Comparison of ENCODE assay signal across 2 cellular contexts in the genomic region with DNA sequence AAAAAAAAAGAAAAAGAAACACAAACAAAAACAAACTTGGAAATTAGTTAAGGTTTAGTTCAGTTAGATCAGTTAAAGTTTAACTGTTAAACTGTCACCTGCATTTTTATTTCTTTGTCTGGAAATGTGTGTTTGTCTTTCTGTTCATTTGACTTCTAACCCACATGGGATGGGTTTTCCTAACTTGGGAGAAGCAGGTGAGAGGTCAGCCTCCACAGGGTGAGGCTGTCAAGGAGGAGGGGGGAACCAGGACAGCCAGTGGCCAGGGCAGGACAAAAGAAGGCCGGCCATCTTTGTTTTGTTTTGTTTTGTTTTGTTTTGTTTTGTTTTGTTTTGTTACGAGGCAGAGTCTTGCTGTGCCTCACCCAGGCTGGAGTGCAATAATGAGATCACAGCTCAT.
A peak's percentile ranks its signal among the peaks of the same experiment; 100 is the strongest.
TF ChIP-seq lines count a peak whose summit lies in the region.

No MANE protein-coding gene starts in this region.

TF ChIP-seq in GM12878, 131 proteins besides CTCF, POLR2A, EP300 and RAD21:
- TF ChIP-seq YY1 (IDR thresholded peaks at IDR 0.05; ENCODE audit: low read depth, low read length) = 0 out of 2 replicates have a peak, but pooled peaks have one; percentile 15
- no peak for TF ChIP-seq CBX3 (IDR thresholded peaks at IDR 0.05; ENCODE audit: borderline replicate concordance, low read depth)
TF ChIP-seq in GM12878: peak in this region for 1.

TF ChIP-seq in liver, 16 proteins besides CTCF, POLR2A, EP300 and RAD21:
- TF ChIP-seq SP1 (IDR thresholded peaks at IDR 0.05) (peak; percentile 28), RXRA (IDR thresholded peaks at IDR 0.05) (peak; percentile 60 to 71), TAF1 (conservative IDR thresholded peaks at IDR 0.05) (no peak), FOXA1 (IDR thresholded peaks at IDR 0.05) (no peak), HNF4A (conservative IDR thresholded peaks at IDR 0.05) (peak in 1 of 2 donors; percentile 6)
